9 cellular contexts compared by ENCODE assay signal in the genomic region with DNA sequence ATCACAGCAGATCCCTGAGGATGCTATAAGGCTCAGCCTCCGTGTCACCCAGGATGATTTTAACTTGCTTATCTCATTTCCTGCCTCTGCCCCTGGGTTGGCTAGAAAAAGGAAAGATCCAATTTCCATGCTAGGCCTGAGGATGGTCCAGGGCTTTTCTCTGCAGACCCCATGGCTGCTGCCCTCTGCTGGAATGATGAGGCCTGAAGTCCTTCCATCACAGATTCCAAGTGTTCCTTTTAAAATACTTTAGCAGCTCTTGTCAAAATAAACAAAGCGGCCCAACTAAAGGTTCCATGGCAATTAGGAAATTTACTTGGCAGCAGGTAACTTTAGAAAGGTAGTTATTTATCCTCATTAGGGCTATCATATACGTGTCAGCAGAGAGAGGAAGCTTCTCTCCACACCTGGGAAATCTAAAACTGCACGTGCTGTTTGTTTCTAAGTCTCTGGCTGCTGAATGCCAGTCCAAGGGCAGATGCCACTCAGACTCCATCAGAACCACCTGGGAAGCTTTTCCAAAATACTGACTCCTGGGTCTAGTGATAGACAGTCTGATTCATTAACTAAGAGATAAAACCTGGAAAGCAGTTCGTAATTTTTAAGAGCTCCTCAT.
DNase-seq lines count a peak whose midpoint lies in the region; ATAC-seq, FAIRE-seq and TF ChIP-seq lines count a peak whose summit lies in the region.
"Had no signal": no experiment of that assay in that cellular context is flagged by ENCODE, and none has a peak within 500 bp of the region (broad histone marks: within the 10 kb centered on the region; RNA-seq: fewer than 3 reads in every experiment).

No MANE protein-coding gene starts in this region.

- POLR2A ChIA-PET in HepG2 (lab: Yijun Ruan, JAX) = no interaction called here

- H3K27ac ChIP-seq in HepG2 (ENCODE audit: extremely low read length, insufficient read depth, low read length) = no peak overlapping the region

- no peak overlapping the region for H3K27ac Mint-ChIP-seq in Calu3 (ENCODE audit: unreplicated experiment)
- H3K27ac Mint-ChIP-seq: naive B cell had no signal

- H3K4me2 ChIP-seq in HepG2 (ENCODE audit: low read depth, low read length) = no peak overlapping the region

- H3K36me3 Mint-ChIP-seq in Calu3 (ENCODE audit: insufficient read depth, unreplicated experiment) = no peaks in the 10 kb centered on the region
- H3K36me3 Mint-ChIP-seq: naive B cell had no signal

- H3K4me1 Mint-ChIP-seq in Calu3 (ENCODE audit: low read depth, unreplicated experiment) = peaks cover 9% of the 10 kb centered on the region
- H3K4me1 Mint-ChIP-seq: naive B cell had no signal

- no peaks in the 10 kb centered on the region for H3K27me3 ChIP-seq in HepG2 (ENCODE audit: control insufficient read depth in 1 of 2, insufficient read depth in 2 of 2, low read length in 2 of 2)

- no peaks in the 10 kb centered on the region for H3K9me3 ChIP-seq in HepG2 (ENCODE audit: low read length)

- intact Hi-C loops in Calu3 (cut with micrococcal nuclease; ENCODE audit: unreplicated experiment) (loop anchor here (1.0 to 5.0 kb wide), 2 partner anchors 323 to 739 kb away; no protein-coding TSS in a partner anchor), HepG2 (cut with micrococcal nuclease; ENCODE audit: unreplicated experiment) (no loop called here)

- H4K20me1 ChIP-seq in HepG2 (ENCODE audit: insufficient read depth, low read length) = no peaks in the 10 kb centered on the region

- no peak overlapping the region for H3K9ac ChIP-seq in HepG2 (ENCODE audit: insufficient read depth, low read depth, low read length)

- FAIRE-seq in HepG2 (lab: Jason Lieb, UNC) = peak; percentile 66

- peaks cover 23% of the 10 kb centered on the region for H3K27me3 Mint-ChIP-seq in Calu3 (ENCODE audit: unreplicated experiment)

- no peaks in the 10 kb centered on the region for H3K36me3 ChIP-seq in HepG2 (replicated peaks in 1 of 2; ENCODE audit: control insufficient read depth in 1 of 2, insufficient read depth in 2 of 2, low read length in 2 of 2)

- TF ChIP-seq CTCF in Calu3 (IDR thresholded peaks at IDR 0.05; ENCODE audit: unreplicated experiment) = peak; percentile 80
- peak; percentile 53; the same call in 1 of the 2 replicates for TF ChIP-seq CTCF in LNCAP (IDR thresholded peaks at IDR 0.05)
- TF ChIP-seq CTCF in astrocyte of the cerebellum (IDR thresholded peaks at IDR 0.05; ENCODE audit: low read depth, low read length, missing control alignments) = peak; percentile 81
- TF ChIP-seq CTCF in HepG2 (CRISPR knock-in tag; IDR thresholded peaks at IDR 0.05) = peak; percentile 64

- H3K4me3 ChIP-seq in astrocyte of the cerebellum (ENCODE audit: low read depth, low read length) (no peak overlapping the region), HepG2 (replicated peaks in 1 of 3; ENCODE audit: insufficient read depth in 1 of 3, low read depth in 2 of 3, low read length in 3 of 3) (no peak overlapping the region)

- no peaks in the 10 kb centered on the region for H3K9me3 Mint-ChIP-seq in Calu3 (ENCODE audit: low read depth, unreplicated experiment)

- no peak for TF ChIP-seq EP300 in HepG2 (IDR thresholded peaks at IDR 0.05; ENCODE audit: low read depth in 2 of 2, low read length in 2 of 2)
- no peak for TF ChIP-seq EP300 in HepG2 (CRISPR knock-in tag; IDR thresholded peaks at IDR 0.05; ENCODE audit: borderline replicate concordance)

- H2AFZ ChIP-seq in HepG2 (ENCODE audit: low read length) = no peak overlapping the region

- CTCF ChIA-PET in Calu3 (lab: Charles Lee) (interaction anchor here (1.0 to 1.6 kb wide), 6 partner anchors 51 to 326 kb away, joined by 3 to 10 read pairs (median 6); no protein-coding TSS in a partner anchor), HepG2 (lab: Yijun Ruan, JAX; ENCODE audit: low intra/inter-chr PET ratio, low total read pairs) (interaction anchor here (1.0 kb wide), 1 partner anchor 323 kb away, joined by 5 read pairs; no protein-coding TSS in a partner anchor)

- ATAC-seq in HepG2 (peak; percentile 79), HG02870 (IDR thresholded peaks at IDR 0.05; ENCODE audit: unreplicated experiment) (no peak)

- DNase-seq in Calu3 (peak; percentile 61), astrocyte of the cerebellum (ENCODE audit: low read depth) (peak; percentile 29), HepG2 (ENCODE audit: low spot score) (peak; percentile 9), NCI-H128 (lab: John Stamatoyannopoulos, UW; ENCODE audit: unreplicated experiment) (no peak), activated gamma-delta T cell (lab: John Stamatoyannopoulos, UW) (no peak)
- no peak for DNase-seq in activated CD8-positive, alpha-beta memory T cell treated with anti-CD3 and anti-CD28 coated beads, Interleukin-2, amount 50 U/mL, for 4 hours
- DNase-seq: naive B cell had no signal

- no peaks in the 10 kb centered on the region for H3K79me2 ChIP-seq in HepG2 (ENCODE audit: insufficient read depth, low read length)

- TF ChIP-seq RAD21 in HepG2 (CRISPR knock-in tag; IDR thresholded peaks at IDR 0.05) = no peak

- no peaks in the 10 kb centered on the region for H3K4me1 ChIP-seq in HepG2 (ENCODE audit: insufficient read depth, low read length)

- 7% methylated on average over 5 of the region's 5 CpGs for WGBS in HepG2 (ENCODE audit: low lambda C conversion rate)

- in situ Hi-C loops in astrocyte of the cerebellum (cut with HindIII; ENCODE audit: low sequenced_read_pairs) = loop anchor here (25.0 kb wide), 1 partner anchor 324 kb away; no protein-coding TSS in a partner anchor
- in situ Hi-C loops in HepG2 (cut with HindIII; ENCODE audit: extremely low pct_ligation_motif_present, low pct_unique_long_range_greater_than_20kb) = loop anchor here (10.0 to 25.0 kb wide), 2 partner anchors 322 to 749 kb away; no protein-coding TSS in a partner anchor

- no peak overlapping the region for H3K4me3 Mint-ChIP-seq in Calu3 (ENCODE audit: low read depth, unreplicated experiment)
- H3K4me3 Mint-ChIP-seq: naive B cell had no signal

- no peak for TF ChIP-seq POLR2A in HepG2 (IDR thresholded peaks at IDR 0.05; ENCODE audit: insufficient read depth in 1 of 2, low read depth in 2 of 2, low read length in 2 of 2)

- BruUV-seq in Calu3 (replicated peaks; lab: Mats Ljungman, UMichigan) = no TSS peak
- no TSS peak for BruUV-seq in HepG2 (replicated peaks; lab: Mats Ljungman, UMichigan)

TF ChIP-seq in HepG2, 621 proteins besides CTCF, POLR2A, EP300 and RAD21:
- TF ChIP-seq SMC3 (IDR thresholded peaks at IDR 0.05; ENCODE audit: low read length) (peak; percentile 57; the same call in 1 of the 2 replicates), ONECUT2 (CRISPR knock-in tag; IDR thresholded peaks at IDR 0.05) (no peak), STAG1 (CRISPR knock-in tag; IDR thresholded peaks at IDR 0.05) (peak; percentile 54), ZNF263 (CRISPR knock-in tag; IDR thresholded peaks at IDR 0.05) (no peak)

Comparison
In these comparisons a context has a peak if more than half of its experiments do, and no peak if none do; other contexts are left out.
1. DNase-seq: peak in Calu3 (single experiment), astrocyte of the cerebellum (single experiment) and HepG2 (single experiment); none in activated CD8-positive, alpha-beta memory T cell treated with anti-CD3 and anti-CD28 coated beads, Interleukin-2, amount 50 U/mL, for 4 hours (single experiment), NCI-H128 (single experiment) and activated gamma-delta T cell (single experiment).
2. Peak in every context shown above with its lines, with median percentiles within 50 percentile points of each other: CTCF ChIP-seq.